In the genomic region with DNA sequence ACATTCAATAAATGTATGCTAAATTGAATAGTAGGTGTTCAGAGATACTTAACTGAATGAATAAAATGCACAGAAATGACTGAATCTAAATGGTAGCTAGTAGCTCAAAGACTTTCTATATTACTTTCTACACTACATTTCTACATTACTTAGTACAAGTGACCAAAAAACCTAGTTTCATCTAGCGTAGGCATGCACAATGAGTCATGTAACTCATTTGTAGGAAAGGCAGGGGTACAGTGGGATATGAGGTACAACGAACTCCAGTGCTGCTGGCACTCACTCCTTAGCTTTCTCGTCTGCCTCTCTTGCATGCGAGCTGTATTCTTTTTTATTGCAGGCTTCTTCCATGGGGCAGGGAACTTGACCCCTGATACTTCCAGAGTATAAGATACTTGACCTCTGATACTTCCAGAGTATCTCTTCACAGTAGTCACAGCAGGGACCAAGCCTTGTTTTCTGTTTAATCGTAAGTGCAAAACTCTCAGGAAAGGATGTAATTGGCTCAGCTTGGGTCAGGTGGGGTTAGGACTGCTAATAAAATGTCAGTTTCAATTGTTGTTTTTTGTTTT, we compare ENCODE assay signal across 12 cellular contexts.
"Had no signal": no experiment of that assay in that cellular context is flagged by ENCODE, and none has a peak within 500 bp of the region (broad histone marks: within the 10 kb centered on the region; RNA-seq: fewer than 3 reads in every experiment).

No MANE protein-coding gene starts in this region.

- H3K36me3 Mint-ChIP-seq: naive thymus-derived CD8-positive, alpha-beta T cell had no signal

- H3K36me3 ChIP-seq: left lung, right atrium auricular region, SJCRH30 had no signal

- H3K27me3 Mint-ChIP-seq: naive thymus-derived CD8-positive, alpha-beta T cell had no signal

- H3K27ac ChIP-seq: coronary artery, left lung, right atrium auricular region, SJCRH30 had no signal

- H3K4me3 Mint-ChIP-seq: naive thymus-derived CD8-positive, alpha-beta T cell had no signal

- H3K9me3 Mint-ChIP-seq: naive thymus-derived CD8-positive, alpha-beta T cell had no signal

- ATAC-seq: left lung; mucosa of descending colon; naive thymus-derived CD8-positive, alpha-beta T cell had no signal

- H3K9me3 ChIP-seq: left lung, mucosa of descending colon, right atrium auricular region, SJCRH30 had no signal

- FAIRE-seq: frontal cortex, keratinocyte had no signal

- H3K27me3 ChIP-seq: left lung, right atrium auricular region, SJCRH30 had no signal

- DNase-seq: central memory CD4-positive, alpha-beta T cell; effector CD4-positive, alpha-beta T cell; left lung; mucosa of descending colon; naive thymus-derived CD8-positive, alpha-beta T cell; nucleus accumbens; SJCRH30; stimulated activated naive CD4-positive, alpha-beta T cell had no signal

- H3K4me3 ChIP-seq: coronary artery, left lung, mucosa of descending colon, right atrium auricular region, SJCRH30 had no signal
